8 cellular contexts compared by ENCODE assay signal in the genomic region with DNA sequence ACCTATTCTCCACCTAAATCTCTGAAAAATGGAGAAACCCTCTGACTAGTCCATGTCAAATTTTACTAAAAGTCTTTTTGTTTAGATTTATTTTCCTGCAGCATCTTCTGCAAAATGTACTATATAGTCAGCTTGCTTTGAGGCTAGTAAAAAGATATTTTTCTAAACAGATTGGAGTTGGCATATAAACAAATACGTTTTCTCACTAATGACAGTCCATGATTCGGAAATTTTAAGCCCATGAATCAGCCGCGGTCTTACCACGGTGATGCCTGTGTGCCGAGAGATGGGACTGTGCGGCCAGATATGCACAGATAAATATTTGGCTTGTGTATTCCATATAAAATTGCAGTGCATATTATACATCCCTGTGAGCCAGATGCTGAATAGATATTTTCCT. TPM values are rescaled to one million over a fixed set of nuclear protein-coding genes. Genes with fewer than 3 reads are reported as not detected.
DNase-seq lines count a peak whose midpoint lies in the region; TF ChIP-seq lines count a peak whose summit lies in the region.

No MANE protein-coding gene starts in this region.

- DNase-seq in A172 (ENCODE audit: low spot score) (peak; percentile 46), HAP-1 (ENCODE audit: low spot score in 2 of 2) (peak; percentile 14 to 42), astrocyte of the cerebellum (ENCODE audit: low read depth) (peak; percentile 39), lower leg skin (ENCODE audit: low spot score in 2 of 2) (no peak), NCI-H1048 (lab: John Stamatoyannopoulos, UW) (no peak), GM19240 (ENCODE audit: insufficient read length, low spot score) (no peak), RPMI8226 (no peak), COLO829 (ENCODE audit: low spot score) (no peak)

- peaks cover 8% of the 10 kb centered on the region for H3K4me1 ChIP-seq in HAP-1

- H3K36me3 ChIP-seq in HAP-1 (replicated peaks): 0 out of 2 replicates have a peak, but pooled peaks cover 3% of the 10 kb centered on the region

- TF ChIP-seq CTCF in astrocyte of the cerebellum (IDR thresholded peaks at IDR 0.05; ENCODE audit: low read depth, low read length, missing control alignments): no peak
- TF ChIP-seq CTCF in lower leg skin (IDR thresholded peaks at IDR 0.05): no peak

- no peaks in the 10 kb centered on the region for H3K9me3 ChIP-seq in HAP-1

- TF ChIP-seq POLR2A in lower leg skin (IDR thresholded peaks at IDR 0.05): no peak

- no peaks in the 10 kb centered on the region for H3K27me3 ChIP-seq in HAP-1 (ENCODE audit: low read depth)

- intact Hi-C loops in lower leg skin (cut with DNase I; ENCODE audit: low total_unique reads): no loop called here

- H3K4me3 ChIP-seq in HAP-1: peak overlapping the region; percentile 70
- peak overlapping the region; percentile 54 for H3K4me3 ChIP-seq in astrocyte of the cerebellum (ENCODE audit: low read depth, low read length)
- peak overlapping the region; percentile 5 for H3K4me3 ChIP-seq in lower leg skin (ENCODE audit: low read depth, poor library complexity, severe bottlenecking)

- in situ Hi-C loops in HAP-1 (cut with MboI; ENCODE audit: low sequenced_read_pairs): loop anchor here (25.0 kb wide), 1 partner anchor 499 kb away; no protein-coding TSS in a partner anchor
- in situ Hi-C loops in astrocyte of the cerebellum (cut with HindIII; ENCODE audit: low sequenced_read_pairs): no loop called here

- WGBS in lower leg skin, 2 donors: 49 to 50% methylated on average over 7 of the region's 7 CpGs

RNA-seq across cellular contexts. Expression of gene FOXC1, which starts 3.2 kb away (rescaled TPM):
- total RNA-seq in A172 (2014; rRNA removed; shearing (Covaris generic)): 3.5 and 4.6 TPM in 2 replicates
- 10 to 100 TPM in 3 of 4 donors, 1 to 10 TPM in 1; 7.1 to 39.2 (median 27.5) TPM for total RNA-seq in lower leg skin

Comparison
In these comparisons a context has a peak if more than half of its experiments do, and no peak if none do; other contexts are left out.
1. DNase-seq: peak in A172 (single experiment), HAP-1 (2 of 2) and astrocyte of the cerebellum (single experiment); none in lower leg skin (0 of 2), NCI-H1048 (single experiment), GM19240 (single experiment), RPMI8226 (single experiment) and COLO829 (single experiment).
2. H3K4me3 ChIP-seq: peak in every context shown above with its lines; median percentile 70 in HAP-1; 54 in astrocyte of the cerebellum; 5 in lower leg skin.